In genomic region chr3:73226026-73226425, GRCh38 we compare ENCODE assay signal across 27 cellular contexts.
"Had no signal": no experiment of that assay in that cellular context is flagged by ENCODE, and none has a peak within 500 bp of the region (broad histone marks: within the 10 kb centered on the region; RNA-seq: fewer than 3 reads in every experiment).

No MANE protein-coding gene starts in this region.

- H3K4me2 ChIP-seq: hepatocyte had no signal

- ATAC-seq: gastroesophageal sphincter; left cardiac atrium; naive thymus-derived CD8-positive, alpha-beta T cell; stimulated activated naive B cell treated with anti-CD40 and anti-IgM and Interleukin-4, amounts not matched to agents 10 μg/mL and 1 μg/mL and 100 μg/mL, for 72 hours had no signal

- H3K9me3 ChIP-seq: breast epithelium, esophagus squamous epithelium, gastroesophageal sphincter, right atrium auricular region, stomach, suprapubic skin, transverse colon had no signal

- H3K79me2 ChIP-seq: hepatocyte had no signal

- H3K36me3 Mint-ChIP-seq: activated naive CD4-positive, alpha-beta T cell treated with anti-CD3 and anti-CD28 coated beads, Interleukin-2, amount 10 ng/mL, durations not matched to agents 7 days and 5 days; activated naive CD8-positive, alpha-beta T cell treated with anti-CD3 and anti-CD28 coated beads, Interleukin-2, amount 10 ng/mL, durations not matched to agents 7 days and 5 days; naive thymus-derived CD8-positive, alpha-beta T cell; stimulated activated naive B cell treated with anti-CD40 and anti-IgM and Interleukin-4, amounts not matched to agents 10 μg/mL and 1 μg/mL and 100 μg/mL, for 72 hours had no signal

- DNase-seq: activated CD4-positive, alpha-beta memory T cell treated with anti-CD3 and anti-CD28 coated beads, Interleukin-2, amount 10 ng/mL, durations not matched to agents 7 days and 5 days; activated CD4-positive, alpha-beta T cell treated with anti-CD3 and anti-CD28 coated beads for 1 hour; activated CD4-positive, alpha-beta T cell treated with anti-CD3 and anti-CD28 coated beads, Interleukin-2, amount 10 ng/mL, durations not matched to agents 7 days and 5 days; activated CD8-positive, alpha-beta memory T cell treated with anti-CD3 and anti-CD28 coated beads, Interleukin-2, amount 50 U/mL, for 48 hours; activated gamma-delta T cell; activated naive CD4-positive, alpha-beta T cell treated with anti-CD3 and anti-CD28 coated beads, Interleukin-2, amount 10 ng/mL, durations not matched to agents 7 days and 5 days; activated naive CD8-positive, alpha-beta T cell treated with anti-CD3 and anti-CD28 coated beads, Interleukin-2, amount 10 ng/mL, durations not matched to agents 7 days and 5 days; activated T-cell treated with anti-CD3 and anti-CD28 coated beads, Interleukin-2, amount 50 U/mL, for 24 hours; amygdala; central memory CD4-positive, alpha-beta T cell; dermis blood vessel endothelial cell; effector CD8-positive, alpha-beta T cell; esophagus squamous epithelium; left cardiac atrium; naive thymus-derived CD8-positive, alpha-beta T cell; stimulated activated CD4-positive, alpha-beta T cell treated with anti-CD3 and anti-CD28 coated beads, Interleukin-15, amount 100 ng/mL, for 24 hours; stimulated activated CD4-positive, alpha-beta T cell treated with anti-CD3 and anti-CD28 coated beads, Interleukin-2, amount 100 ng/mL, for 24 hours; stimulated activated naive B cell treated with anti-CD40 and anti-IgM and Interleukin-4, amounts not matched to agents 10 μg/mL and 1 μg/mL and 100 μg/mL, for 72 hours; stomach; T-helper 2 cell; transverse colon had no signal

- H3K4me1 ChIP-seq: breast epithelium, right atrium auricular region, stomach, transverse colon had no signal

- H3K27ac Mint-ChIP-seq: activated CD4-positive, alpha-beta memory T cell treated with anti-CD3 and anti-CD28 coated beads, Interleukin-2, amount 10 ng/mL, durations not matched to agents 7 days and 5 days; activated CD4-positive, alpha-beta T cell treated with anti-CD3 and anti-CD28 coated beads, Interleukin-2, amount 10 ng/mL, durations not matched to agents 7 days and 5 days; activated naive CD4-positive, alpha-beta T cell treated with anti-CD3 and anti-CD28 coated beads, Interleukin-2, amount 10 ng/mL, durations not matched to agents 7 days and 5 days; activated naive CD8-positive, alpha-beta T cell treated with anti-CD3 and anti-CD28 coated beads, Interleukin-2, amount 10 ng/mL, durations not matched to agents 7 days and 5 days; activated T-cell treated with anti-CD3 and anti-CD28 coated beads, Interleukin-2, amount 50 U/mL, for 24 hours; naive thymus-derived CD8-positive, alpha-beta T cell; stimulated activated naive B cell treated with anti-CD40 and anti-IgM and Interleukin-4, amounts not matched to agents 10 μg/mL and 1 μg/mL and 100 μg/mL, for 72 hours had no signal

- H3K4me3 Mint-ChIP-seq: activated CD4-positive, alpha-beta memory T cell treated with anti-CD3 and anti-CD28 coated beads, Interleukin-2, amount 10 ng/mL, durations not matched to agents 7 days and 5 days; activated CD4-positive, alpha-beta T cell treated with anti-CD3 and anti-CD28 coated beads, Interleukin-2, amount 10 ng/mL, durations not matched to agents 7 days and 5 days; activated naive CD4-positive, alpha-beta T cell treated with anti-CD3 and anti-CD28 coated beads, Interleukin-2, amount 10 ng/mL, durations not matched to agents 7 days and 5 days; activated naive CD8-positive, alpha-beta T cell treated with anti-CD3 and anti-CD28 coated beads, Interleukin-2, amount 10 ng/mL, durations not matched to agents 7 days and 5 days; activated T-cell treated with anti-CD3 and anti-CD28 coated beads, Interleukin-2, amount 50 U/mL, for 24 hours; naive thymus-derived CD8-positive, alpha-beta T cell; stimulated activated naive B cell treated with anti-CD40 and anti-IgM and Interleukin-4, amounts not matched to agents 10 μg/mL and 1 μg/mL and 100 μg/mL, for 72 hours had no signal

- H3K27me3 ChIP-seq: breast epithelium, esophagus squamous epithelium, hepatocyte, right atrium auricular region, stomach, suprapubic skin, transverse colon had no signal

- H3K36me3 ChIP-seq: breast epithelium, esophagus squamous epithelium, gastroesophageal sphincter, right atrium auricular region, stomach, suprapubic skin, transverse colon had no signal

- H3K9me3 Mint-ChIP-seq: activated CD4-positive, alpha-beta memory T cell treated with anti-CD3 and anti-CD28 coated beads, Interleukin-2, amount 10 ng/mL, durations not matched to agents 7 days and 5 days; activated CD4-positive, alpha-beta T cell treated with anti-CD3 and anti-CD28 coated beads, Interleukin-2, amount 10 ng/mL, durations not matched to agents 7 days and 5 days; activated naive CD4-positive, alpha-beta T cell treated with anti-CD3 and anti-CD28 coated beads, Interleukin-2, amount 10 ng/mL, durations not matched to agents 7 days and 5 days; activated naive CD8-positive, alpha-beta T cell treated with anti-CD3 and anti-CD28 coated beads, Interleukin-2, amount 10 ng/mL, durations not matched to agents 7 days and 5 days; activated T-cell treated with anti-CD3 and anti-CD28 coated beads, Interleukin-2, amount 50 U/mL, for 24 hours; naive thymus-derived CD8-positive, alpha-beta T cell had no signal

- H3K27me3 Mint-ChIP-seq: activated naive CD8-positive, alpha-beta T cell treated with anti-CD3 and anti-CD28 coated beads, Interleukin-2, amount 10 ng/mL, durations not matched to agents 7 days and 5 days had no signal

- H3K4me1 Mint-ChIP-seq: activated CD4-positive, alpha-beta memory T cell treated with anti-CD3 and anti-CD28 coated beads, Interleukin-2, amount 10 ng/mL, durations not matched to agents 7 days and 5 days; activated CD4-positive, alpha-beta T cell treated with anti-CD3 and anti-CD28 coated beads, Interleukin-2, amount 10 ng/mL, durations not matched to agents 7 days and 5 days; activated naive CD4-positive, alpha-beta T cell treated with anti-CD3 and anti-CD28 coated beads, Interleukin-2, amount 10 ng/mL, durations not matched to agents 7 days and 5 days; activated naive CD8-positive, alpha-beta T cell treated with anti-CD3 and anti-CD28 coated beads, Interleukin-2, amount 10 ng/mL, durations not matched to agents 7 days and 5 days; stimulated activated naive B cell treated with anti-CD40 and anti-IgM and Interleukin-4, amounts not matched to agents 10 μg/mL and 1 μg/mL and 100 μg/mL, for 72 hours had no signal

- H2AFZ ChIP-seq: hepatocyte had no signal

- H3K4me3 ChIP-seq: breast epithelium, esophagus squamous epithelium, gastroesophageal sphincter, hepatocyte, right atrium auricular region, stomach, suprapubic skin, transverse colon had no signal

- H3K27ac ChIP-seq: breast epithelium, epithelial cell of prostate, esophagus squamous epithelium, gastroesophageal sphincter, hepatocyte, right atrium auricular region, stomach, suprapubic skin, transverse colon had no signal
